ENCODE assay signal across 1 cellular context in the genomic region with DNA sequence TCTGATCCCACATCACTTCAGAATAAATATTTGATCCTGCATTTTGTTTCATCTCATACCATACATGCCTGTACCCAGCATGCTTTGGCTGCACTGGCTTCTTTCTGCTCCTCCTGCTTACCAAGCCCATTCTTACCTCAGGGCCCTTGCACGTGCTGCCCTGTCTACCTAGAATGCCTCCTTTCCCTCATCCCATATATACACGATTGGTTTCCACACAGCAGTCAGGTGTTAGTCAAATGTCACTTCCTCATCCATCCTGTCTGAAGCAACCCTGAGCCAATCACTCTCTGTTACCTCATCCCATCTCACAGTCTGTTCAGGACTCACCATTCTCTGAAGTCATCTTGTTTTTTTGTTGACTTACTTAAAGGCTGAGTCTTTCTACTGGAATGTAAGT.
TF ChIP-seq lines count a peak whose summit lies in the region.

No MANE protein-coding gene starts in this region.

TF ChIP-seq in H1, 55 proteins besides CTCF, POLR2A, EP300 and RAD21:
- TF ChIP-seq ATF2 (IDR thresholded peaks at IDR 0.05; ENCODE audit: low read length) (no peak), SP1 (IDR thresholded peaks at IDR 0.05; ENCODE audit: low read depth, low read length) (no peak), E2F6 (IDR thresholded peaks at IDR 0.05) (no peak), HDAC2 (IDR thresholded peaks at IDR 0.05; ENCODE audit: borderline replicate concordance in 1 of 2, low read depth in 2 of 2, low read length in 2 of 2) (no peak), TCF12 (IDR thresholded peaks at IDR 0.05; ENCODE audit: low read depth, low read length) (no peak), JUND (IDR thresholded peaks at IDR 0.05; ENCODE audit: low read length) (no peak), KDM1A (IDR thresholded peaks at IDR 0.05; ENCODE audit: borderline replicate concordance, low read length) (0 out of 2 replicates have a peak, but pooled peaks have one; percentile 25)
